In genomic region chr1:54378157-54378883, GRCh38 we compare ENCODE assay signal across 11 cellular contexts. TPM values are rescaled to one million over a fixed set of nuclear protein-coding genes. Genes with fewer than 3 reads are reported as not detected.
DNase-seq lines count a peak whose midpoint lies in the region; ATAC-seq and TF ChIP-seq lines count a peak whose summit lies in the region.
"Had no signal": no experiment of that assay in that cellular context is flagged by ENCODE, and none has a peak within 500 bp of the region (broad histone marks: within the 10 kb centered on the region; RNA-seq: fewer than 3 reads in every experiment).

No MANE protein-coding gene starts in this region.

- no peak overlapping the region for H3K4me3 ChIP-seq in SK-N-SH (ENCODE audit: low read depth in 2 of 2, low read length in 1 of 2)

- no peak overlapping the region; a peak in 1 of 4 replicates for H3K27ac ChIP-seq in SK-N-SH (ENCODE audit: low read depth in 2 of 2, low read length in 1 of 2)
- H3K27ac ChIP-seq: foreskin keratinocyte had no signal

- no peak for TF ChIP-seq RAD21 in SK-N-SH (IDR thresholded peaks at IDR 0.05; ENCODE audit: low read length)

- peaks cover 0 to 2% of the 10 kb centered on the region in 2 experiments for H3K36me3 ChIP-seq in SK-N-SH (replicated peaks in 1 of 2; ENCODE audit: control insufficient read depth in 1 of 2, insufficient read depth in 2 of 2, low read length in 1 of 2)

- no peaks in the 10 kb centered on the region for H3K9me2 ChIP-seq in SK-N-SH

- TF ChIP-seq EP300 in SK-N-SH (IDR thresholded peaks at IDR 0.05; ENCODE audit: borderline replicate concordance in 1 of 2, low read depth in 1 of 2, low read length in 1 of 2), result no peak

- H2AFZ ChIP-seq in SK-N-SH (ENCODE audit: low read depth), result no peak overlapping the region

- peaks cover 11% of the 10 kb centered on the region; the same call in 1 of the 2 replicates for H4K20me1 ChIP-seq in SK-N-SH (ENCODE audit: insufficient read depth)

- intact Hi-C loops in activated CD4-positive, alpha-beta T cell treated with anti-CD3 and anti-CD28 coated beads, Interleukin-2, amount 10 ng/mL, durations not matched to agents 24 days and 14 days (cut with micrococcal nuclease), result no loop called here
- intact Hi-C loops in activated CD4-positive, alpha-beta T cell treated with anti-CD3 and anti-CD28 coated beads for 36 hours (cut with DNase I, micrococcal nuclease), result no loop called here

- H3F3A ChIP-seq in SK-N-SH (replicated peaks; ENCODE audit: insufficient read depth), result no peaks in the 10 kb centered on the region

- no peak overlapping the region for H3K9ac ChIP-seq in SK-N-SH

- H3K27me3 Mint-ChIP-seq in activated CD4-positive, alpha-beta T cell treated with anti-CD3 and anti-CD28 coated beads, Interleukin-2, amount 10 ng/mL, durations not matched to agents 24 days and 14 days, result no peaks in the 10 kb centered on the region
- no peaks in the 10 kb centered on the region for H3K27me3 Mint-ChIP-seq in activated CD4-positive, alpha-beta T cell treated with anti-CD3 and anti-CD28 coated beads for 36 hours
- no peaks in the 10 kb centered on the region for H3K27me3 Mint-ChIP-seq in stimulated activated naive B cell treated with anti-CD40 and anti-IgM and Interleukin-4, amounts not matched to agents 10 μg/mL and 1 μg/mL and 100 μg/mL, for 72 hours

- no peak for ATAC-seq in activated CD4-positive, alpha-beta T cell treated with anti-CD3 and anti-CD28 coated beads for 36 hours
- ATAC-seq in stimulated activated naive B cell treated with anti-CD40 and anti-IgM and Interleukin-4, amounts not matched to agents 10 μg/mL and 1 μg/mL and 100 μg/mL, for 72 hours (replicated peaks), result no peak
- ATAC-seq: foreskin keratinocyte had no signal

- WGBS in SK-N-SH (ENCODE audit: low lambda C conversion rate), result 94% methylated on average over 16 of the region's 17 CpGs

- H3K9me3 Mint-ChIP-seq in activated CD4-positive, alpha-beta T cell treated with anti-CD3 and anti-CD28 coated beads, Interleukin-2, amount 10 ng/mL, durations not matched to agents 24 days and 14 days, result no peaks in the 10 kb centered on the region
- no peaks in the 10 kb centered on the region for H3K9me3 Mint-ChIP-seq in activated CD4-positive, alpha-beta T cell treated with anti-CD3 and anti-CD28 coated beads for 36 hours (ENCODE audit: low read depth)
- no peaks in the 10 kb centered on the region for H3K9me3 Mint-ChIP-seq in stimulated activated naive B cell treated with anti-CD40 and anti-IgM and Interleukin-4, amounts not matched to agents 10 μg/mL and 1 μg/mL and 100 μg/mL, for 72 hours

- H3K4me1 Mint-ChIP-seq in activated CD4-positive, alpha-beta T cell treated with anti-CD3 and anti-CD28 coated beads, Interleukin-2, amount 10 ng/mL, durations not matched to agents 24 days and 14 days, result peaks cover 54% of the 10 kb centered on the region
- peaks cover 73% of the 10 kb centered on the region for H3K4me1 Mint-ChIP-seq in activated CD4-positive, alpha-beta T cell treated with anti-CD3 and anti-CD28 coated beads for 36 hours
- H3K4me1 Mint-ChIP-seq in stimulated activated naive B cell treated with anti-CD40 and anti-IgM and Interleukin-4, amounts not matched to agents 10 μg/mL and 1 μg/mL and 100 μg/mL, for 72 hours, result peaks cover 28 to 32% of the 10 kb centered on the region in 2 donors

- POLR2A ChIA-PET in activated CD4-positive, alpha-beta T cell treated with anti-CD3 and anti-CD28 coated beads for 36 hours (lab: Charles Lee), result no interaction called here
- POLR2A ChIA-PET in SK-N-SH (lab: Yijun Ruan, JAX), result no interaction called here

- peaks cover 0 to 48% of the 10 kb centered on the region in 2 experiments; a peak in 1 of 4 replicates for H3K4me1 ChIP-seq in SK-N-SH (ENCODE audit: control insufficient read depth in 1 of 2, insufficient read depth in 2 of 2, low read depth in 1 of 2, low read length in 1 of 2)
- H3K4me1 ChIP-seq: foreskin keratinocyte had no signal

- DNase-seq in activated CD4-positive, alpha-beta T cell treated with anti-CD3 and anti-CD28 coated beads, Interleukin-2, amount 10 ng/mL, durations not matched to agents 24 days and 14 days, result no peak
- DNase-seq in activated CD4-positive, alpha-beta T cell treated with anti-CD3 and anti-CD28 coated beads for 36 hours, result no peak
- DNase-seq in UCSD-AML1 (lab: John Stamatoyannopoulos, UW; ENCODE audit: unreplicated experiment), result peak; percentile 73
- DNase-seq in islet precursor cell, result peak; percentile 85
- DNase-seq in stimulated activated naive B cell treated with anti-CD40 and anti-IgM and Interleukin-4, amounts not matched to agents 10 μg/mL and 1 μg/mL and 100 μg/mL, for 72 hours, result no peak
- DNase-seq in SK-N-SH, result no peak
- DNase-seq in SHP77 treated with DMSO at 0.1 percent for 48 hours (lab: John Stamatoyannopoulos, UW), result no peak
- DNase-seq in mucosa of gallbladder (ENCODE audit: low spot score), result no peak
- DNase-seq: activated gamma-delta T cell treated with Interleukin-2 at 50 U/mL for 16 hours, NCI-H345 had no signal

- peak overlapping the region; percentile 60 for H3K27ac Mint-ChIP-seq in activated CD4-positive, alpha-beta T cell treated with anti-CD3 and anti-CD28 coated beads, Interleukin-2, amount 10 ng/mL, durations not matched to agents 24 days and 14 days
- no peak overlapping the region for H3K27ac Mint-ChIP-seq in activated CD4-positive, alpha-beta T cell treated with anti-CD3 and anti-CD28 coated beads for 36 hours
- peak overlapping the region; percentile 80 for H3K27ac Mint-ChIP-seq in stimulated activated naive B cell treated with anti-CD40 and anti-IgM and Interleukin-4, amounts not matched to agents 10 μg/mL and 1 μg/mL and 100 μg/mL, for 72 hours

- CTCF ChIA-PET in activated CD4-positive, alpha-beta T cell treated with anti-CD3 and anti-CD28 coated beads for 36 hours (lab: Charles Lee), result interaction anchor here (0.6 to 1.6 kb wide), 3 partner anchors 11 to 113 kb away, joined by 3 to 4 read pairs (median 3); no protein-coding TSS in a partner anchor
- CTCF ChIA-PET in SK-N-SH (lab: Yijun Ruan, JAX), result interaction anchor here (0.8 to 1.4 kb wide), 3 partner anchors 8 to 257 kb away, joined by 3 to 4 read pairs (median 3); no protein-coding TSS in a partner anchor

- H3K4me2 ChIP-seq in SK-N-SH, result no peak overlapping the region

- peaks cover 26% of the 10 kb centered on the region for H3K36me3 Mint-ChIP-seq in activated CD4-positive, alpha-beta T cell treated with anti-CD3 and anti-CD28 coated beads, Interleukin-2, amount 10 ng/mL, durations not matched to agents 24 days and 14 days (ENCODE audit: low read depth)
- H3K36me3 Mint-ChIP-seq in activated CD4-positive, alpha-beta T cell treated with anti-CD3 and anti-CD28 coated beads for 36 hours (ENCODE audit: low read depth), result peaks cover 5% of the 10 kb centered on the region
- peaks cover 0 to 2% of the 10 kb centered on the region in 2 donors for H3K36me3 Mint-ChIP-seq in stimulated activated naive B cell treated with anti-CD40 and anti-IgM and Interleukin-4, amounts not matched to agents 10 μg/mL and 1 μg/mL and 100 μg/mL, for 72 hours

- no peaks in the 10 kb centered on the region for H3K9me3 ChIP-seq in SK-N-SH

- H3K4me3 Mint-ChIP-seq in activated CD4-positive, alpha-beta T cell treated with anti-CD3 and anti-CD28 coated beads, Interleukin-2, amount 10 ng/mL, durations not matched to agents 24 days and 14 days, result no peak overlapping the region
- no peak overlapping the region for H3K4me3 Mint-ChIP-seq in activated CD4-positive, alpha-beta T cell treated with anti-CD3 and anti-CD28 coated beads for 36 hours
- H3K4me3 Mint-ChIP-seq in stimulated activated naive B cell treated with anti-CD40 and anti-IgM and Interleukin-4, amounts not matched to agents 10 μg/mL and 1 μg/mL and 100 μg/mL, for 72 hours, result no peak overlapping the region

- H3K27me3 ChIP-seq in SK-N-SH (ENCODE audit: insufficient read depth), result no peaks in the 10 kb centered on the region
- H3K27me3 ChIP-seq: foreskin keratinocyte had no signal

- no peak for TF ChIP-seq CTCF in SK-N-SH (IDR thresholded peaks at IDR 0.05)

- H3K79me2 ChIP-seq in SK-N-SH (ENCODE audit: insufficient read depth), result peaks cover 12% of the 10 kb centered on the region; the same call in 1 of the 2 replicates

TF ChIP-seq in SK-N-SH, 30 proteins besides CTCF, POLR2A, EP300 and RAD21 (continues in another document):
- no peak for TF ChIP-seq SMC3 (IDR thresholded peaks at IDR 0.05; ENCODE audit: low read depth, low read length)
- no peak for TF ChIP-seq PBX3 (IDR thresholded peaks at IDR 0.05)
- TF ChIP-seq EZH2phosphoT487 (IDR thresholded peaks at IDR 0.05; ENCODE audit: borderline replicate concordance, low read depth), result no peak
- TF ChIP-seq FOSL2 (IDR thresholded peaks at IDR 0.05; ENCODE audit: borderline replicate concordance, low read depth), result no peak
- no peak for TF ChIP-seq POLR2AphosphoS5 (IDR thresholded peaks at IDR 0.05; ENCODE audit: low read depth, low read length)
- TF ChIP-seq NRF1 (IDR thresholded peaks at IDR 0.05; ENCODE audit: low read depth, low read length), result no peak
- TF ChIP-seq IRF3 (IDR thresholded peaks at IDR 0.05; ENCODE audit: low read depth, low read length), result no peak
- no peak for TF ChIP-seq MXI1 (IDR thresholded peaks at IDR 0.05; ENCODE audit: low read depth, low read length)
- no peak for TF ChIP-seq TEAD4 (IDR thresholded peaks at IDR 0.05; ENCODE audit: borderline replicate concordance, insufficient read depth)

RNA-seq across cellular contexts. Expression of gene SSBP3, which starts 27.9 kb away (rescaled TPM):
- total RNA-seq in activated CD4-positive, alpha-beta T cell treated with anti-CD3 and anti-CD28 coated beads, Interleukin-2, amount 10 ng/mL, durations not matched to agents 24 days and 14 days, result 84.1 and 87.9 TPM in 2 replicates
- 10 to 100 TPM; 40.3 to 64.2 TPM for total RNA-seq in activated CD4-positive, alpha-beta T cell treated with anti-CD3 and anti-CD28 coated beads for 36 hours
- 18.0 and 26.2 TPM in 2 replicates for polyA plus RNA-seq in SK-N-SH (2012; rRNA removed)
- polyA plus RNA-seq in SK-N-SH (2012; cell fraction: cytosol; rRNA removed), result 15.6 and 23.2 TPM in 2 replicates
- 11.7 and 18.1 TPM in 2 replicates for polyA plus RNA-seq in SK-N-SH (2012; cell fraction: nucleus; rRNA removed)
- 110 TPM for total RNA-seq in mucosa of gallbladder

Comparison
In these comparisons a context has a peak if more than half of its experiments do, and no peak if none do; other contexts are left out.
1. DNase-seq: peak in UCSD-AML1 (single experiment) and islet precursor cell (single experiment); none in activated CD4-positive, alpha-beta T cell treated with anti-CD3 and anti-CD28 coated beads, Interleukin-2, amount 10 ng/mL, durations not matched to agents 24 days and 14 days (single experiment), activated CD4-positive, alpha-beta T cell treated with anti-CD3 and anti-CD28 coated beads for 36 hours (single experiment), stimulated activated naive B cell treated with anti-CD40 and anti-IgM and Interleukin-4, amounts not matched to agents 10 μg/mL and 1 μg/mL and 100 μg/mL, for 72 hours (single experiment), SK-N-SH (single experiment), SHP77 treated with DMSO at 0.1 percent for 48 hours (single experiment) and mucosa of gallbladder (single experiment).